ENCODE assay signal across 1 cellular context in the genomic region with DNA sequence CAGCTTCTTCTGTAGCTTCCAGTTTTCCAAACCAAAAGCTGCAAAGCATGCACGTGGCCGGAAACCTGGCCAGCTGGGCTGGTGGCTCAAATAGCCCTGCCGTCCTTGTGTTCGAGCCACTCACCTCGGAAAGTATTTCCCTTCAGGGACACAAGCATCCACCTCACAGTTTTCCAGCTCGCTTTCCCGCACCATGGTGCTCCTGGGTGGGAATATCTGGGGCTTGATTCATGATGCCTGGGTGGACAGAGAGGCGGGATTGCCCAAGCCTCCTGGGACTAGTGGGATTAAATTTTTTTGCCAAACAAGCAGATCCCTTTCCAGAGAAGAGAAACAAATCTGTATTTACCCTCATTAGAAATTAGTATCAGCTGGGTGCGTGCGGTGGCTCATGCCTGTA.
A peak's percentile ranks its signal among the peaks of the same experiment; 100 is the strongest.
TF ChIP-seq lines count a peak whose summit lies in the region.

No MANE protein-coding gene starts in this region.

TF ChIP-seq in HepG2, 621 proteins besides CTCF, POLR2A, EP300 and RAD21:
- no peak for TF ChIP-seq HOXA9 (CRISPR knock-in tag; IDR thresholded peaks at IDR 0.05; ENCODE audit: borderline replicate concordance)
- no peak for TF ChIP-seq ZNF263 (CRISPR knock-in tag; IDR thresholded peaks at IDR 0.05)
- TF ChIP-seq ZNF235 (CRISPR knock-in tag; IDR thresholded peaks at IDR 0.05; ENCODE audit: borderline replicate concordance) = 0 out of 2 replicates have a peak, but pooled peaks have one; percentile 43
